In the genomic region with DNA sequence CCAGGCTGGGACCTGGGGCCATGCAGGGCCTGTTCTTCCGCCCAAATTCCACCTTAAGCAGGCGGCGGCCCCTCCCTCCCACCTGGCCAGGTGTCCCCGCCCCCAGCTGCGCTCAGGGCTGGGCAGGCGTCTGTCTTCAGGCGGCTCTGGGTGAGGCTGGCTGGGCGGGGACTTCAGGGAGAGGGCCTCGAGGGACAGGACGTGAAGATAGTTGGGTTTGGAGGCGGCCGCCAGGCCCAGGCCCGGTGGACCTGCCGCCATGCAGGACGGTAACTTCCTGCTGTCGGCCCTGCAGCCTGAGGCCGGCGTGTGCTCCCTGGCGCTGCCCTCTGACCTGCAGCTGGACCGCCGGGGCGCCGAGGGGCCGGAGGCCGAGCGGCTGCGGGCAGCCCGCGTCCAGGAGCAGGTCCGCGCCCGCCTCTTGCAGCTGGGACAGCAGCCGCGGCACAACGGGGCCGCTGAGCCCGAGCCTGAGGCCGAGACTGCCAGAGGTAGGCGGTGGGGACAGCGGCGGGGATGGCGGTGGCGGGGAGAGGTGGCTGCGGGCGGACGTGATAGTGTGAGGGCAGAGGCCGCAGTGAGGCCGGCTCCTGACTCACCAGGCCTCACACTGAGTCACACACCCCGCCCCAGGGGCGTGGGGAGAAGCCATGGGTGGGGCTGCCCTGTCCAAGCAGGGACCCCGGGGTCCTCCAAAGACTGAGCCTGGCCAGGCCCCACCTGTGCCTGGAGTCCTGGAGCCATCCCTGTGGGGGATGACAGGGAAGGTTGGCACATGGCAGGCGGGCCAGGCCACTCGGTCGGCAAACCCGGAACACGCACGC, we compare ENCODE assay signal across 11 cellular contexts. TPM values are rescaled to one million over a fixed set of nuclear protein-coding genes. Genes with fewer than 3 reads are reported as not detected.
DNase-seq lines count a peak whose midpoint lies in the region; ATAC-seq and TF ChIP-seq lines count a peak whose summit lies in the region.
"Had no signal": no experiment of that assay in that cellular context is flagged by ENCODE, and none has a peak within 500 bp of the region (broad histone marks: within the 10 kb centered on the region; RNA-seq: fewer than 3 reads in every experiment).

A gene with protein sequence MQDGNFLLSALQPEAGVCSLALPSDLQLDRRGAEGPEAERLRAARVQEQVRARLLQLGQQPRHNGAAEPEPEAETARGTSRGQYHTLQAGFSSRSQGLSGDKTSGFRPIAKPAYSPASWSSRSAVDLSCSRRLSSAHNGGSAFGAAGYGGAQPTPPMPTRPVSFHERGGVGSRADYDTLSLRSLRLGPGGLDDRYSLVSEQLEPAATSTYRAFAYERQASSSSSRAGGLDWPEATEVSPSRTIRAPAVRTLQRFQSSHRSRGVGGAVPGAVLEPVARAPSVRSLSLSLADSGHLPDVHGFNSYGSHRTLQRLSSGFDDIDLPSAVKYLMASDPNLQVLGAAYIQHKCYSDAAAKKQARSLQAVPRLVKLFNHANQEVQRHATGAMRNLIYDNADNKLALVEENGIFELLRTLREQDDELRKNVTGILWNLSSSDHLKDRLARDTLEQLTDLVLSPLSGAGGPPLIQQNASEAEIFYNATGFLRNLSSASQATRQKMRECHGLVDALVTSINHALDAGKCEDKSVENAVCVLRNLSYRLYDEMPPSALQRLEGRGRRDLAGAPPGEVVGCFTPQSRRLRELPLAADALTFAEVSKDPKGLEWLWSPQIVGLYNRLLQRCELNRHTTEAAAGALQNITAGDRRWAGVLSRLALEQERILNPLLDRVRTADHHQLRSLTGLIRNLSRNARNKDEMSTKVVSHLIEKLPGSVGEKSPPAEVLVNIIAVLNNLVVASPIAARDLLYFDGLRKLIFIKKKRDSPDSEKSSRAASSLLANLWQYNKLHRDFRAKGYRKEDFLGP (plus strand): TSS at position 176 of the 824 bp plus-strand sequence. CDS start 84 bp downstream, at position 260.

- peaks cover 4% of the 10 kb centered on the region for H3K27me3 Mint-ChIP-seq in nephron progenitor cell (ENCODE audit: low read depth, poor library complexity)

- H3K4me1 Mint-ChIP-seq in nephron progenitor cell, result peaks cover 9% of the 10 kb centered on the region
- H3K4me1 Mint-ChIP-seq: neural crest cell had no signal

- TF ChIP-seq CTCF in nephron progenitor cell (IDR thresholded peaks at IDR 0.05), result no peak

- H3K36me3 Mint-ChIP-seq in nephron progenitor cell (ENCODE audit: low read depth), result no peaks in the 10 kb centered on the region

- ATAC-seq in Right ventricle myocardium inferior, result peak; percentile 53
- ATAC-seq in left colon, result peak; percentile 88
- ATAC-seq in GM21447 (IDR thresholded peaks at IDR 0.05; ENCODE audit: unreplicated experiment), result no peak

- DNase-seq in Right ventricle myocardium inferior (ENCODE audit: missing footprints) (no peak), cardiac septum (ENCODE audit: low spot score) (no peak), astrocyte of the hippocampus (ENCODE audit: low read depth, low spot score) (peak; percentile 72), left colon (peak; percentile 91 to 94), NCI-H748 (lab: John Stamatoyannopoulos, UW; ENCODE audit: unreplicated experiment) (no peak), NCI-H128 (lab: John Stamatoyannopoulos, UW; ENCODE audit: unreplicated experiment) (no peak), nephron progenitor cell (no peak)
- DNase-seq: C1 segment of cervical spinal cord, NCI-H69 had no signal

- H3K9me3 Mint-ChIP-seq in nephron progenitor cell, result peaks cover 4% of the 10 kb centered on the region

- intact Hi-C loops in Right ventricle myocardium inferior (cut with DNase I) (no loop called here), cardiac septum (cut with DNase I) (no loop called here), left colon (cut with DNase I, micrococcal nuclease) (no loop called here)

- no peak within 1 kb of the TSS for H3K4me3 Mint-ChIP-seq in nephron progenitor cell
- H3K4me3 Mint-ChIP-seq: neural crest cell had no signal

- no peak within 1 kb of the TSS for H3K27ac Mint-ChIP-seq in nephron progenitor cell

RNA-seq across cellular contexts. Expression of the gene that starts here (rescaled TPM):
- total RNA-seq in Right ventricle myocardium inferior (0.32 TPM), cardiac septum (0.83 TPM), left colon (100 to 1,000 TPM; 168 to 194 TPM)

Comparison
In these comparisons a context has a peak if more than half of its experiments do, and no peak if none do; other contexts are left out.
1. RNA of the gene that starts here (total RNA-seq): 168 to 194 TPM in left colon; 0.83 TPM in cardiac septum (single experiment) and 0.32 TPM in Right ventricle myocardium inferior (single experiment); every median in the first group is over 10 times any median in the second.
2. Peak in ATAC-seq in Right ventricle myocardium inferior; RNA of the gene not detected or under 1 TPM.
3. DNase-seq: peak in astrocyte of the hippocampus (single experiment) and left colon (2 of 2); none in Right ventricle myocardium inferior (single experiment), cardiac septum (single experiment), NCI-H748 (single experiment), NCI-H128 (single experiment) and nephron progenitor cell (single experiment).